In the genomic region with DNA sequence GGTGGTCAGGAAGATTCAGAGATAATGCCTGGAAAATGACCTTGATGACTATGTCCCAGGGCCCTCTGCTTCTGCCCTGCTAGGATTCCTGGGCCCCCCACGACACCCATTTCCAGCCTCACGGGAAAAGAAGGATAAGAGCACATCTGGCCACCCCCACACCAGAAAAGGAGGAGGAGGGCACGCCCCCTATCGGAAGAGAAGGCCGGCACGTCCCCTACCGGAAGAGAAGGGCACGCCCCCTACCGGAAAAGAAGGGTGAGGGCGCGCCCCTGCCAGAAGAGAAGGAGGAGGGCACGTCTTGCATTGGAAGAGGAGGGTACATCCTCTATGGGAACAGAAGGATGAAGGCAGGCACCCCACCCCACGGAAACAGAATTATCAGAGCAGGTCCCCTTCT, we compare ENCODE assay signal across 1 cellular context.
TF ChIP-seq lines count a peak whose summit lies in the region.

No MANE protein-coding gene starts in this region.

TF ChIP-seq in K562, 482 proteins besides CTCF, POLR2A, EP300 and RAD21 (continued from another document):
- TF ChIP-seq, protein P1, sequence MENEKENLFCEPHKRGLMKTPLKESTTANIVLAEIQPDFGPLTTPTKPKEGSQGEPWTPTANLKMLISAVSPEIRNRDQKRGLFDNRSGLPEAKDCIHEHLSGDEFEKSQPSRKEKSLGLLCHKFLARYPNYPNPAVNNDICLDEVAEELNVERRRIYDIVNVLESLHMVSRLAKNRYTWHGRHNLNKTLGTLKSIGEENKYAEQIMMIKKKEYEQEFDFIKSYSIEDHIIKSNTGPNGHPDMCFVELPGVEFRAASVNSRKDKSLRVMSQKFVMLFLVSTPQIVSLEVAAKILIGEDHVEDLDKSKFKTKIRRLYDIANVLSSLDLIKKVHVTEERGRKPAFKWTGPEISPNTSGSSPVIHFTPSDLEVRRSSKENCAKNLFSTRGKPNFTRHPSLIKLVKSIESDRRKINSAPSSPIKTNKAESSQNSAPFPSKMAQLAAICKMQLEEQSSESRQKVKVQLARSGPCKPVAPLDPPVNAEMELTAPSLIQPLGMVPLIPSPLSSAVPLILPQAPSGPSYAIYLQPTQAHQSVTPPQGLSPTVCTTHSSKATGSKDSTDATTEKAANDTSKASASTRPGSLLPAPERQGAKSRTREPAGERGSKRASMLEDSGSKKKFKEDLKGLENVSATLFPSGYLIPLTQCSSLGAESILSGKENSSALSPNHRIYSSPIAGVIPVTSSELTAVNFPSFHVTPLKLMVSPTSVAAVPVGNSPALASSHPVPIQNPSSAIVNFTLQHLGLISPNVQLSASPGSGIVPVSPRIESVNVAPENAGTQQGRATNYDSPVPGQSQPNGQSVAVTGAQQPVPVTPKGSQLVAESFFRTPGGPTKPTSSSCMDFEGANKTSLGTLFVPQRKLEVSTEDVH (IDR thresholded peaks at IDR 0.05; ENCODE audit: low read depth, partially characterized antibody): peak; percentile 63
- TF ChIP-seq, protein P2, sequence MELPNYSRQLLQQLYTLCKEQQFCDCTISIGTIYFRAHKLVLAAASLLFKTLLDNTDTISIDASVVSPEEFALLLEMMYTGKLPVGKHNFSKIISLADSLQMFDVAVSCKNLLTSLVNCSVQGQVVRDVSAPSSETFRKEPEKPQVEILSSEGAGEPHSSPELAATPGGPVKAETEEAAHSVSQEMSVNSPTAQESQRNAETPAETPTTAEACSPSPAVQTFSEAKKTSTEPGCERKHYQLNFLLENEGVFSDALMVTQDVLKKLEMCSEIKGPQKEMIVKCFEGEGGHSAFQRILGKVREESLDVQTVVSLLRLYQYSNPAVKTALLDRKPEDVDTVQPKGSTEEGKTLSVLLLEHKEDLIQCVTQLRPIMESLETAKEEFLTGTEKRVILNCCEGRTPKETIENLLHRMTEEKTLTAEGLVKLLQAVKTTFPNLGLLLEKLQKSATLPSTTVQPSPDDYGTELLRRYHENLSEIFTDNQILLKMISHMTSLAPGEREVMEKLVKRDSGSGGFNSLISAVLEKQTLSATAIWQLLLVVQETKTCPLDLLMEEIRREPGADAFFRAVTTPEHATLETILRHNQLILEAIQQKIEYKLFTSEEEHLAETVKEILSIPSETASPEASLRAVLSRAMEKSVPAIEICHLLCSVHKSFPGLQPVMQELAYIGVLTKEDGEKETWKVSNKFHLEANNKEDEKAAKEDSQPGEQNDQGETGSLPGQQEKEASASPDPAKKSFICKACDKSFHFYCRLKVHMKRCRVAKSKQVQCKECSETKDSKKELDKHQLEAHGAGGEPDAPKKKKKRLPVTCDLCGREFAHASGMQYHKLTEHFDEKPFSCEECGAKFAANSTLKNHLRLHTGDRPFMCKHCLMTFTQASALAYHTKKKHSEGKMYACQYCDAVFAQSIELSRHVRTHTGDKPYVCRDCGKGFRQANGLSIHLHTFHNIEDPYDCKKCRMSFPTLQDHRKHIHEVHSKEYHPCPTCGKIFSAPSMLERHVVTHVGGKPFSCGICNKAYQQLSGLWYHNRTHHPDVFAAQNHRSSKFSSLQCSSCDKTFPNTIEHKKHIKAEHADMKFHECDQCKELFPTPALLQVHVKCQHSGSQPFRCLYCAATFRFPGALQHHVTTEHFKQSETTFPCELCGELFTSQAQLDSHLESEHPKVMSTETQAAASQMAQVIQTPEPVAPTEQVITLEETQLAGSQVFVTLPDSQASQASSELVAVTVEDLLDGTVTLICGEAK (IDR thresholded peaks at IDR 0.05): peak; percentile 71
- TF ChIP-seq, protein P2 (CRISPR knock-in tag; IDR thresholded peaks at IDR 0.05): no peak
- TF ChIP-seq, protein P3, sequence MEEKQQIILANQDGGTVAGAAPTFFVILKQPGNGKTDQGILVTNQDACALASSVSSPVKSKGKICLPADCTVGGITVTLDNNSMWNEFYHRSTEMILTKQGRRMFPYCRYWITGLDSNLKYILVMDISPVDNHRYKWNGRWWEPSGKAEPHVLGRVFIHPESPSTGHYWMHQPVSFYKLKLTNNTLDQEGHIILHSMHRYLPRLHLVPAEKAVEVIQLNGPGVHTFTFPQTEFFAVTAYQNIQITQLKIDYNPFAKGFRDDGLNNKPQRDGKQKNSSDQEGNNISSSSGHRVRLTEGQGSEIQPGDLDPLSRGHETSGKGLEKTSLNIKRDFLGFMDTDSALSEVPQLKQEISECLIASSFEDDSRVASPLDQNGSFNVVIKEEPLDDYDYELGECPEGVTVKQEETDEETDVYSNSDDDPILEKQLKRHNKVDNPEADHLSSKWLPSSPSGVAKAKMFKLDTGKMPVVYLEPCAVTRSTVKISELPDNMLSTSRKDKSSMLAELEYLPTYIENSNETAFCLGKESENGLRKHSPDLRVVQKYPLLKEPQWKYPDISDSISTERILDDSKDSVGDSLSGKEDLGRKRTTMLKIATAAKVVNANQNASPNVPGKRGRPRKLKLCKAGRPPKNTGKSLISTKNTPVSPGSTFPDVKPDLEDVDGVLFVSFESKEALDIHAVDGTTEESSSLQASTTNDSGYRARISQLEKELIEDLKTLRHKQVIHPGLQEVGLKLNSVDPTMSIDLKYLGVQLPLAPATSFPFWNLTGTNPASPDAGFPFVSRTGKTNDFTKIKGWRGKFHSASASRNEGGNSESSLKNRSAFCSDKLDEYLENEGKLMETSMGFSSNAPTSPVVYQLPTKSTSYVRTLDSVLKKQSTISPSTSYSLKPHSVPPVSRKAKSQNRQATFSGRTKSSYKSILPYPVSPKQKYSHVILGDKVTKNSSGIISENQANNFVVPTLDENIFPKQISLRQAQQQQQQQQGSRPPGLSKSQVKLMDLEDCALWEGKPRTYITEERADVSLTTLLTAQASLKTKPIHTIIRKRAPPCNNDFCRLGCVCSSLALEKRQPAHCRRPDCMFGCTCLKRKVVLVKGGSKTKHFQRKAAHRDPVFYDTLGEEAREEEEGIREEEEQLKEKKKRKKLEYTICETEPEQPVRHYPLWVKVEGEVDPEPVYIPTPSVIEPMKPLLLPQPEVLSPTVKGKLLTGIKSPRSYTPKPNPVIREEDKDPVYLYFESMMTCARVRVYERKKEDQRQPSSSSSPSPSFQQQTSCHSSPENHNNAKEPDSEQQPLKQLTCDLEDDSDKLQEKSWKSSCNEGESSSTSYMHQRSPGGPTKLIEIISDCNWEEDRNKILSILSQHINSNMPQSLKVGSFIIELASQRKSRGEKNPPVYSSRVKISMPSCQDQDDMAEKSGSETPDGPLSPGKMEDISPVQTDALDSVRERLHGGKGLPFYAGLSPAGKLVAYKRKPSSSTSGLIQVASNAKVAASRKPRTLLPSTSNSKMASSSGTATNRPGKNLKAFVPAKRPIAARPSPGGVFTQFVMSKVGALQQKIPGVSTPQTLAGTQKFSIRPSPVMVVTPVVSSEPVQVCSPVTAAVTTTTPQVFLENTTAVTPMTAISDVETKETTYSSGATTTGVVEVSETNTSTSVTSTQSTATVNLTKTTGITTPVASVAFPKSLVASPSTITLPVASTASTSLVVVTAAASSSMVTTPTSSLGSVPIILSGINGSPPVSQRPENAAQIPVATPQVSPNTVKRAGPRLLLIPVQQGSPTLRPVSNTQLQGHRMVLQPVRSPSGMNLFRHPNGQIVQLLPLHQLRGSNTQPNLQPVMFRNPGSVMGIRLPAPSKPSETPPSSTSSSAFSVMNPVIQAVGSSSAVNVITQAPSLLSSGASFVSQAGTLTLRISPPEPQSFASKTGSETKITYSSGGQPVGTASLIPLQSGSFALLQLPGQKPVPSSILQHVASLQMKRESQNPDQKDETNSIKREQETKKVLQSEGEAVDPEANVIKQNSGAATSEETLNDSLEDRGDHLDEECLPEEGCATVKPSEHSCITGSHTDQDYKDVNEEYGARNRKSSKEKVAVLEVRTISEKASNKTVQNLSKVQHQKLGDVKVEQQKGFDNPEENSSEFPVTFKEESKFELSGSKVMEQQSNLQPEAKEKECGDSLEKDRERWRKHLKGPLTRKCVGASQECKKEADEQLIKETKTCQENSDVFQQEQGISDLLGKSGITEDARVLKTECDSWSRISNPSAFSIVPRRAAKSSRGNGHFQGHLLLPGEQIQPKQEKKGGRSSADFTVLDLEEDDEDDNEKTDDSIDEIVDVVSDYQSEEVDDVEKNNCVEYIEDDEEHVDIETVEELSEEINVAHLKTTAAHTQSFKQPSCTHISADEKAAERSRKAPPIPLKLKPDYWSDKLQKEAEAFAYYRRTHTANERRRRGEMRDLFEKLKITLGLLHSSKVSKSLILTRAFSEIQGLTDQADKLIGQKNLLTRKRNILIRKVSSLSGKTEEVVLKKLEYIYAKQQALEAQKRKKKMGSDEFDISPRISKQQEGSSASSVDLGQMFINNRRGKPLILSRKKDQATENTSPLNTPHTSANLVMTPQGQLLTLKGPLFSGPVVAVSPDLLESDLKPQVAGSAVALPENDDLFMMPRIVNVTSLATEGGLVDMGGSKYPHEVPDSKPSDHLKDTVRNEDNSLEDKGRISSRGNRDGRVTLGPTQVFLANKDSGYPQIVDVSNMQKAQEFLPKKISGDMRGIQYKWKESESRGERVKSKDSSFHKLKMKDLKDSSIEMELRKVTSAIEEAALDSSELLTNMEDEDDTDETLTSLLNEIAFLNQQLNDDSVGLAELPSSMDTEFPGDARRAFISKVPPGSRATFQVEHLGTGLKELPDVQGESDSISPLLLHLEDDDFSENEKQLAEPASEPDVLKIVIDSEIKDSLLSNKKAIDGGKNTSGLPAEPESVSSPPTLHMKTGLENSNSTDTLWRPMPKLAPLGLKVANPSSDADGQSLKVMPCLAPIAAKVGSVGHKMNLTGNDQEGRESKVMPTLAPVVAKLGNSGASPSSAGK (IDR thresholded peaks at IDR 0.05): peak; percentile 26; the same call in 1 of the 2 replicates
- TF ChIP-seq MEIS2 (IDR thresholded peaks at IDR 0.05; ENCODE audit: partially characterized antibody): no peak
- TF ChIP-seq, protein P4, sequence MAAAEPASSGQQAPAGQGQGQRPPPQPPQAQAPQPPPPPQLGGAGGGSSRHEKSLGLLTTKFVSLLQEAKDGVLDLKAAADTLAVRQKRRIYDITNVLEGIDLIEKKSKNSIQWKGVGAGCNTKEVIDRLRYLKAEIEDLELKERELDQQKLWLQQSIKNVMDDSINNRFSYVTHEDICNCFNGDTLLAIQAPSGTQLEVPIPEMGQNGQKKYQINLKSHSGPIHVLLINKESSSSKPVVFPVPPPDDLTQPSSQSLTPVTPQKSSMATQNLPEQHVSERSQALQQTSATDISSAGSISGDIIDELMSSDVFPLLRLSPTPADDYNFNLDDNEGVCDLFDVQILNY (CRISPR knock-in tag; IDR thresholded peaks at IDR 0.05): no peak
- peak; percentile 77 for TF ChIP-seq GABPA (tag; conservative IDR thresholded peaks at IDR 0.05; ENCODE audit: low read depth)
- peak; percentile 57 for TF ChIP-seq ESRRA (IDR thresholded peaks at IDR 0.05; ENCODE audit: borderline replicate concordance, low read depth)
- TF ChIP-seq ETV1 (tag; conservative IDR thresholded peaks at IDR 0.05; ENCODE audit: low read depth): peak; percentile 99
- peak; percentile 65 for TF ChIP-seq MYC (IDR thresholded peaks at IDR 0.05; ENCODE audit: low read depth, low read length)
- TF ChIP-seq MYC (CRISPR knock-in tag; IDR thresholded peaks at IDR 0.05; ENCODE audit: borderline replicate concordance, low read depth): no peak
- peak; percentile 79 for TF ChIP-seq ELF1 (tag; IDR thresholded peaks at IDR 0.05)
- TF ChIP-seq, protein P5, sequence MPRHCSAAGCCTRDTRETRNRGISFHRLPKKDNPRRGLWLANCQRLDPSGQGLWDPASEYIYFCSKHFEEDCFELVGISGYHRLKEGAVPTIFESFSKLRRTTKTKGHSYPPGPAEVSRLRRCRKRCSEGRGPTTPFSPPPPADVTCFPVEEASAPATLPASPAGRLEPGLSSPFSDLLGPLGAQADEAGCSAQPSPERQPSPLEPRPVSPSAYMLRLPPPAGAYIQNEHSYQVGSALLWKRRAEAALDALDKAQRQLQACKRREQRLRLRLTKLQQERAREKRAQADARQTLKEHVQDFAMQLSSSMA (CRISPR knock-in tag; IDR thresholded peaks at IDR 0.05): no peak
TF ChIP-seq in K562: peak in this region for 47.
